Comparison of ENCODE assay signal across 27 cellular contexts in the genomic region with DNA sequence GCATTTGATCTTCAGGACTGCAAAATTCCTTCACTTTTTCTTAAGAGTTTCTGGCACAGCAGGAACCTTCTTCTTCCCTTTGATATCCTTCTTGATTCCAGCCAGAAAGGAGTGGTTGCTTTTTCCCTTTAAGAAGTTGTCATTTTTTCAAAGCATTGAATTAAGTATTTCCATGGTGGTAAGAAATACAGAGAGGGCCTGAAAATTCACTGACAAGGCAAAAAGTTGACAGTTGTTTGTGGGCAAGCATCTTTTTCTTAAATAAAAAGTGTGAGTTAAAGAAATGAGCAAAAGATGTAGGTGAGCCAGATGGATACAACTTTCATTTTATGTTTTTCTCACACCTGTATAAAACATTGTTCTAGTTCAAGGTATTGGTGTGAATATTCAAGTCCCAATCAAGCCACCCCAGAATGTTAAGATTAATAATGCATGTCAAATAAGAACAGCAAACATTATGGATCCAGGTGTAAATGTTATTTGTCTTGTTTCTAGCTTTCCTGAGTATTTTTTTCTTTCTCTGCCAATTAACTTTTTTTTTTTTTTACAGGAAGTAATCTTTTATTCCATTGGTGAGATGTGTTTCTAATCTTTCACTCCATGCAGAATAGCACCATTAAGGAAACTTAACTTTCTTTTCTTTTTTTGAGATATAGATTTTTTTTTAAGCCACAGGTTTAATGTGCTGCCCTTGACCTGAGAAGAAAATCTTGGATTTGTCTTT.
DNase-seq lines count a peak whose midpoint lies in the region; ATAC-seq and TF ChIP-seq lines count a peak whose summit lies in the region.
"Had no signal": no experiment of that assay in that cellular context is flagged by ENCODE, and none has a peak within 500 bp of the region (broad histone marks: within the 10 kb centered on the region; RNA-seq: fewer than 3 reads in every experiment).

No MANE protein-coding gene starts in this region.

- H3K4me3 Mint-ChIP-seq in MCF 10A (ENCODE audit: unreplicated experiment), result no peak overlapping the region
- no peak overlapping the region for H3K4me3 Mint-ChIP-seq in mesothelial cell of epicardium
- no peak overlapping the region for H3K4me3 Mint-ChIP-seq in type B pancreatic cell
- H3K4me3 Mint-ChIP-seq: naive B cell, T-cell had no signal

- H3K27ac ChIP-seq in mammary epithelial cell (ENCODE audit: insufficient read depth, low read depth, low read length) (no peak overlapping the region), SJSA1 (peak overlapping the region; percentile 77)
- H3K27ac ChIP-seq: 22Rv1, ascending aorta, C4-2B, colonic mucosa, left ventricle myocardium inferior, neutrophil, psoas muscle, RWPE1 had no signal

- in situ Hi-C loops in mammary epithelial cell (cut with MboI; ENCODE audit: low sequenced_read_pairs in 2 of 2), result no loop called here

- H3K27me3 Mint-ChIP-seq in MCF 10A (ENCODE audit: insufficient read depth, unreplicated experiment) (no peaks in the 10 kb centered on the region), mesothelial cell of epicardium (ENCODE audit: low read depth) (no peaks in the 10 kb centered on the region), type B pancreatic cell (no peaks in the 10 kb centered on the region)
- H3K27me3 Mint-ChIP-seq: naive B cell, T-cell had no signal

- H3K79me2 ChIP-seq in mammary epithelial cell (ENCODE audit: insufficient read depth, low read length), result no peaks in the 10 kb centered on the region

- H3K9me3 Mint-ChIP-seq in MCF 10A (ENCODE audit: unreplicated experiment), result no peaks in the 10 kb centered on the region
- H3K9me3 Mint-ChIP-seq in mesothelial cell of epicardium, result no peaks in the 10 kb centered on the region
- no peaks in the 10 kb centered on the region for H3K9me3 Mint-ChIP-seq in type B pancreatic cell
- H3K9me3 Mint-ChIP-seq: T-cell had no signal

- H3K9me3 ChIP-seq in mammary epithelial cell (replicated peaks; ENCODE audit: insufficient read depth, low read length) (no peaks in the 10 kb centered on the region), SJSA1 (replicated peaks) (no peaks in the 10 kb centered on the region)
- H3K9me3 ChIP-seq: ascending aorta, colonic mucosa, left ventricle myocardium inferior, neutrophil, psoas muscle had no signal

- H3K4me1 Mint-ChIP-seq in MCF 10A (ENCODE audit: insufficient read depth, unreplicated experiment) (peaks cover 20% of the 10 kb centered on the region), mesothelial cell of epicardium (peaks cover 28% of the 10 kb centered on the region), type B pancreatic cell (ENCODE audit: unreplicated experiment) (peaks cover 23% of the 10 kb centered on the region)
- H3K4me1 Mint-ChIP-seq: naive B cell, T-cell had no signal

- POLR2A ChIA-PET in MCF 10A (lab: Yijun Ruan, JAX), result interaction anchor here (0.6 to 0.7 kb wide), 3 partner anchors 44 to 469 kb away, joined by 3 read pairs; no protein-coding TSS in a partner anchor

- H4K20me1 ChIP-seq in mammary epithelial cell (ENCODE audit: insufficient read depth, low read length), result no peaks in the 10 kb centered on the region

- H3K4me3 ChIP-seq in mammary epithelial cell (replicated peaks in 1 of 3; ENCODE audit: insufficient read depth in 1 of 3, low read depth in 2 of 3, low read length in 3 of 3) (no peak overlapping the region), SJSA1 (no peak overlapping the region)
- H3K4me3 ChIP-seq: ascending aorta, colonic mucosa, left ventricle myocardium inferior, psoas muscle had no signal

- H3K4me1 ChIP-seq in mammary epithelial cell (ENCODE audit: insufficient read depth, low read length), result peaks cover 15% of the 10 kb centered on the region
- peaks cover 40% of the 10 kb centered on the region for H3K4me1 ChIP-seq in SJSA1 (replicated peaks)
- H3K4me1 ChIP-seq: ascending aorta, colonic mucosa, left ventricle myocardium inferior, psoas muscle had no signal

- no peak overlapping the region for H3K9ac ChIP-seq in mammary epithelial cell (ENCODE audit: insufficient read depth, low read length)

- no peaks in the 10 kb centered on the region for H3K36me3 Mint-ChIP-seq in MCF 10A (ENCODE audit: insufficient read depth, unreplicated experiment)
- H3K36me3 Mint-ChIP-seq in mesothelial cell of epicardium, result no peaks in the 10 kb centered on the region
- no peaks in the 10 kb centered on the region for H3K36me3 Mint-ChIP-seq in type B pancreatic cell
- H3K36me3 Mint-ChIP-seq: naive B cell, T-cell had no signal

- H2AFZ ChIP-seq in mammary epithelial cell (ENCODE audit: low read depth, low read length), result no peak overlapping the region

- H3K27me3 ChIP-seq in mammary epithelial cell (ENCODE audit: insufficient read depth, low read length), result no peaks in the 10 kb centered on the region
- H3K27me3 ChIP-seq in SJSA1 (replicated peaks), result no peaks in the 10 kb centered on the region
- H3K27me3 ChIP-seq: ascending aorta, colonic mucosa, neutrophil had no signal

- DNase-seq in MCF 10A (ENCODE audit: unreplicated experiment) (no peak), mammary epithelial cell (no peak), SJSA1 (ENCODE audit: low read depth in 1 of 2, low spot score in 2 of 2) (no peak), mesothelial cell of epicardium (ENCODE audit: low spot score in 2 of 2, unreplicated experiment in 2 of 2) (no peak), type B pancreatic cell (ENCODE audit: extremely low spot score, unreplicated experiment) (no peak), NCI-H446 treated with DMSO at 0.1 percent for 48 hours (lab: John Stamatoyannopoulos, UW) (no peak), HK-2 (ENCODE audit: unreplicated experiment) (no peak)
- DNase-seq: activated CD4-positive, CD25-positive, alpha-beta regulatory T cell; activated gamma-delta T cell treated with Interleukin-2 at 50 U/mL for 16 hours; activated T-cell treated with anti-CD3 and anti-CD28 coated beads, Interleukin-2, amount 50 U/mL, for 48 hours; colonic mucosa; effector CD4-positive, alpha-beta T cell; GDM1; glutamatergic neuron; left ventricle myocardium inferior; naive B cell; NCI-H1092; NCI-H1694 treated with DMSO at 0.1 percent for 48 hours; psoas muscle; stimulated activated naive CD4-positive, alpha-beta T cell; T-cell had no signal

- TF ChIP-seq CTCF in MCF 10A (IDR thresholded peaks at IDR 0.05; ENCODE audit: unreplicated experiment) (no peak), mammary epithelial cell (conservative IDR thresholded peaks at IDR 0.05 in 1 of 2, IDR thresholded peaks at IDR 0.05 in 1 of 2; ENCODE audit: extremely low read depth in 1 of 2, insufficient read depth in 1 of 2, low read depth in 1 of 2, low read length in 2 of 2) (no peak), mesothelial cell of epicardium (IDR thresholded peaks at IDR 0.05; ENCODE audit: unreplicated experiment) (no peak), type B pancreatic cell (conservative IDR thresholded peaks at IDR 0.05) (no peak)

- ATAC-seq in GM21526 (IDR thresholded peaks at IDR 0.05; ENCODE audit: low FRiP score, unreplicated experiment), result no peak
- ATAC-seq: psoas muscle, T-cell had no signal

- CTCF ChIA-PET in MCF 10A (lab: Yijun Ruan, JAX), result no interaction called here
- CTCF ChIA-PET in mammary epithelial cell (lab: Charles Lee; ENCODE audit: low non-redundant PET), result no interaction called here

- BruUV-seq in MCF 10A (replicated peaks; lab: Mats Ljungman, UMichigan) (no TSS peak), mammary epithelial cell (replicated peaks; lab: Mats Ljungman, UMichigan) (no TSS peak)

- H3K27ac Mint-ChIP-seq in MCF 10A (ENCODE audit: low read depth, unreplicated experiment) (peak overlapping the region; percentile 68), mesothelial cell of epicardium (peak overlapping the region; percentile 81), type B pancreatic cell (peak overlapping the region; percentile 76)
- H3K27ac Mint-ChIP-seq: naive B cell, T-cell had no signal

- H3K4me2 ChIP-seq in mammary epithelial cell (ENCODE audit: insufficient read depth, low read depth, low read length), result no peak overlapping the region

- H3K36me3 ChIP-seq in mammary epithelial cell (ENCODE audit: insufficient read depth, low read length) (no peaks in the 10 kb centered on the region), SJSA1 (no peaks in the 10 kb centered on the region)
- H3K36me3 ChIP-seq: ascending aorta, colonic mucosa, left ventricle myocardium inferior, neutrophil had no signal

- intact Hi-C loops in MCF 10A (cut with micrococcal nuclease) (no loop called here), mammary epithelial cell (cut with micrococcal nuclease) (no loop called here)

- dilution Hi-C loops in mammary epithelial cell (cut with HindIII; ENCODE audit: low sequenced_read_pairs), result no loop called here
